ENCODE assay signal across 17 cellular contexts in genomic region chr5:171149333-171149732, GRCh38.
DNase-seq lines count a peak whose midpoint lies in the region; ATAC-seq lines count a peak whose summit lies in the region.
"Had no signal": no experiment of that assay in that cellular context is flagged by ENCODE, and none has a peak within 500 bp of the region (broad histone marks: within the 10 kb centered on the region; RNA-seq: fewer than 3 reads in every experiment).

No MANE protein-coding gene starts in this region.

- H3K4me1 ChIP-seq in effector memory CD4-positive, alpha-beta T cell (ENCODE audit: control insufficient read depth, insufficient read depth, low read length, poor library complexity, severe bottlenecking), result no peaks in the 10 kb centered on the region
- H3K4me1 ChIP-seq: left ventricle myocardium inferior had no signal

- DNase-seq in GF-D8 (lab: John Stamatoyannopoulos, UW) (no peak), DMS53 treated with DMSO at 0.1 percent for 48 hours (lab: John Stamatoyannopoulos, UW; ENCODE audit: unreplicated experiment) (no peak), DMS114 treated with DMSO at 0.1 percent for 48 hours (lab: John Stamatoyannopoulos, UW; ENCODE audit: unreplicated experiment) (no peak)
- DNase-seq in effector memory CD4-positive, alpha-beta T cell, result no peak
- DNase-seq: activated CD4-positive, alpha-beta T cell treated with anti-CD3 and anti-CD28 coated beads, Interleukin-2, amount 50 U/mL, for 4 hours; activated T-cell treated with anti-CD3 and anti-CD28 coated beads for 4 hours; AML-193; amygdala; COR-L47; left ventricle myocardium inferior; NCI-H187; spleen had no signal

- no peaks in the 10 kb centered on the region for H3K9me3 ChIP-seq in effector memory CD4-positive, alpha-beta T cell (ENCODE audit: control insufficient read depth, low read length)
- H3K9me3 ChIP-seq: left ventricle myocardium inferior, spleen had no signal

- no peak overlapping the region for H3K4me3 ChIP-seq in effector memory CD4-positive, alpha-beta T cell (ENCODE audit: insufficient read depth, low read depth, low read length, poor library complexity, severe bottlenecking)
- H3K4me3 ChIP-seq: left ventricle myocardium inferior, spleen had no signal

- no peaks in the 10 kb centered on the region for H3K27me3 ChIP-seq in effector memory CD4-positive, alpha-beta T cell (replicated peaks; ENCODE audit: control insufficient read depth, insufficient read depth, low read length, poor library complexity, severe bottlenecking)
- H3K27me3 ChIP-seq: spleen had no signal

- no peak overlapping the region for H3K27ac ChIP-seq in effector memory CD4-positive, alpha-beta T cell (ENCODE audit: insufficient read depth, low read length, poor library complexity, severe bottlenecking)
- H3K27ac ChIP-seq: left ventricle myocardium inferior, RWPE1, spleen had no signal

- ATAC-seq in GM19324 (IDR thresholded peaks at IDR 0.05; ENCODE audit: low FRiP score, unreplicated experiment), result peak; percentile 74
- peak; percentile 62 for ATAC-seq in GM21786 (IDR thresholded peaks at IDR 0.05; ENCODE audit: unreplicated experiment)
- peak; percentile 87 for ATAC-seq in HG03280 (IDR thresholded peaks at IDR 0.05; ENCODE audit: unreplicated experiment)
- ATAC-seq: esophagus mucosa had no signal

- no peaks in the 10 kb centered on the region for H3K36me3 ChIP-seq in effector memory CD4-positive, alpha-beta T cell (ENCODE audit: control insufficient read depth, insufficient read depth, low read length)
- H3K36me3 ChIP-seq: left ventricle myocardium inferior, spleen had no signal
